Comparison of ENCODE assay signal across 13 cellular contexts in the genomic region with DNA sequence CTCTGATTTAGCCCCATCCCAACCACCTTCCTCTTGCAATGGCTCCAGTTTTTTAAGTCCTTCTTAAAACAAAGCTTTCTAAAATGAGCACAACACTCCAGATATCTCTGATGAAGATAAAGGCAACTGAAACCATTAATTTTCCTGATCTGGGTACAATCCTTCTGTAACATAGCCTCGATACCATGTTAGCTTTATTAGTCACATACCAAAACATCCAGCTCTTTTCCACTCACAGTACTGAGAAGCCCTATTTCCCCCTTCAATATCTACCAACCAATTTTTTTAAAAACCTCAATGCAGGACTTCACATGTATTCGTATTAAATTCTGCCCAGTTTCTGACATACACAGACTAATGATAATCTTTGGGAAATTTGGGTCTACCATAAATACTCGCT.
DNase-seq lines count a peak whose midpoint lies in the region; ATAC-seq and TF ChIP-seq lines count a peak whose summit lies in the region.
"Had no signal": no experiment of that assay in that cellular context is flagged by ENCODE, and none has a peak within 500 bp of the region (broad histone marks: within the 10 kb centered on the region; RNA-seq: fewer than 3 reads in every experiment).

No MANE protein-coding gene starts in this region.

- peak overlapping the region; percentile 17 for H3K4me3 Mint-ChIP-seq in MCF 10A (ENCODE audit: unreplicated experiment)
- peak overlapping the region; percentile 72 for H3K4me3 Mint-ChIP-seq in activated CD8-positive, alpha-beta T cell treated with anti-CD3 and anti-CD28 coated beads for 36 hours
- H3K4me3 Mint-ChIP-seq in stimulated activated naive CD8-positive, alpha-beta T cell treated with anti-CD3 and anti-CD28 coated beads, Interleukin-15, amount 100 ng/mL, for 72 hours: peak overlapping the region; percentile 77 to 86

- TF ChIP-seq CTCF in MCF 10A (IDR thresholded peaks at IDR 0.05; ENCODE audit: unreplicated experiment): no peak
- TF ChIP-seq CTCF in breast epithelium (IDR thresholded peaks at IDR 0.05): no peak
- no peak for TF ChIP-seq CTCF in activated CD8-positive, alpha-beta T cell treated with anti-CD3 and anti-CD28 coated beads for 36 hours (IDR thresholded peaks at IDR 0.05)
- TF ChIP-seq CTCF in fibroblast of pulmonary artery (IDR thresholded peaks at IDR 0.05; ENCODE audit: low read length, missing control alignments): no peak

- no peak for TF ChIP-seq POLR2A in breast epithelium (IDR thresholded peaks at IDR 0.05)

- CTCF ChIA-PET in MCF 10A (lab: Yijun Ruan, JAX): interaction anchor here (1.3 to 1.9 kb wide), 2 partner anchors 28 to 65 kb away, joined by 3 to 6 read pairs; no protein-coding TSS in a partner anchor
- CTCF ChIA-PET in activated CD8-positive, alpha-beta T cell treated with anti-CD3 and anti-CD28 coated beads for 36 hours (lab: Charles Lee): interaction anchor here (0.7 to 2.6 kb wide), 7 partner anchors 22 to 537 kb away, joined by 3 to 13 read pairs (median 4); no protein-coding TSS in a partner anchor

- no peaks in the 10 kb centered on the region for H3K27me3 ChIP-seq in breast epithelium
- H3K27me3 ChIP-seq: thyroid gland had no signal

- no peak overlapping the region for H3K27ac ChIP-seq in breast epithelium
- H3K27ac ChIP-seq: thyroid gland had no signal

- no TSS peak for BruUV-seq in MCF 10A (replicated peaks; lab: Mats Ljungman, UMichigan)

- no peak for ATAC-seq in activated CD8-positive, alpha-beta T cell treated with anti-CD3 and anti-CD28 coated beads for 36 hours
- no peak for ATAC-seq in stimulated activated naive CD8-positive, alpha-beta T cell treated with anti-CD3 and anti-CD28 coated beads, Interleukin-15, amount 100 ng/mL, for 72 hours
- no peak for ATAC-seq in HG03108 (IDR thresholded peaks at IDR 0.05; ENCODE audit: unreplicated experiment)

- intact Hi-C loops in MCF 10A (cut with micrococcal nuclease): no loop called here
- intact Hi-C loops in breast epithelium (cut with DNase I; ENCODE audit: low total_unique reads): no loop called here
- intact Hi-C loops in activated CD8-positive, alpha-beta T cell treated with anti-CD3 and anti-CD28 coated beads for 36 hours (cut with micrococcal nuclease): no loop called here

- H3K4me1 Mint-ChIP-seq in MCF 10A (ENCODE audit: insufficient read depth, unreplicated experiment): peaks cover 18% of the 10 kb centered on the region
- H3K4me1 Mint-ChIP-seq in activated CD8-positive, alpha-beta T cell treated with anti-CD3 and anti-CD28 coated beads for 36 hours (ENCODE audit: low read depth): peaks cover 59% of the 10 kb centered on the region
- peaks cover 61% of the 10 kb centered on the region for H3K4me1 Mint-ChIP-seq in stimulated activated naive CD8-positive, alpha-beta T cell treated with anti-CD3 and anti-CD28 coated beads, Interleukin-15, amount 100 ng/mL, for 72 hours

- no peak overlapping the region for H3K4me3 ChIP-seq in breast epithelium
- no peak overlapping the region for H3K4me3 ChIP-seq in fibroblast of pulmonary artery (replicated peaks; ENCODE audit: low read depth, low read length)
- H3K4me3 ChIP-seq: thyroid gland had no signal

- no peaks in the 10 kb centered on the region for H3K9me3 Mint-ChIP-seq in MCF 10A (ENCODE audit: unreplicated experiment)
- H3K9me3 Mint-ChIP-seq in activated CD8-positive, alpha-beta T cell treated with anti-CD3 and anti-CD28 coated beads for 36 hours: no peaks in the 10 kb centered on the region
- no peaks in the 10 kb centered on the region for H3K9me3 Mint-ChIP-seq in stimulated activated naive CD8-positive, alpha-beta T cell treated with anti-CD3 and anti-CD28 coated beads, Interleukin-15, amount 100 ng/mL, for 72 hours

- H3K36me3 ChIP-seq in breast epithelium: no peaks in the 10 kb centered on the region
- H3K36me3 ChIP-seq: thyroid gland had no signal

- peaks cover 0 to 5% of the 10 kb centered on the region in 2 donors for H3K4me1 ChIP-seq in breast epithelium

- no peaks in the 10 kb centered on the region for H3K36me3 Mint-ChIP-seq in MCF 10A (ENCODE audit: insufficient read depth, unreplicated experiment)
- peaks cover 2% of the 10 kb centered on the region for H3K36me3 Mint-ChIP-seq in activated CD8-positive, alpha-beta T cell treated with anti-CD3 and anti-CD28 coated beads for 36 hours (ENCODE audit: low read depth)

- DNase-seq in MCF 10A (ENCODE audit: unreplicated experiment) (no peak), breast epithelium (ENCODE audit: low spot score in 2 of 2) (no peak), fibroblast of pulmonary artery (ENCODE audit: low read depth) (peak; percentile 33), hypothalamus (lab: John Stamatoyannopoulos, UW) (no peak), NCI-H1105 treated with DMSO at 0.1 percent for 48 hours (lab: John Stamatoyannopoulos, UW) (no peak)
- no peak for DNase-seq in activated CD8-positive, alpha-beta T cell treated with anti-CD3 and anti-CD28 coated beads for 36 hours
- no peak for DNase-seq in stimulated activated naive CD8-positive, alpha-beta T cell treated with anti-CD3 and anti-CD28 coated beads, Interleukin-15, amount 100 ng/mL, for 72 hours
- DNase-seq: GF-D8, head of caudate nucleus, mesendoderm, NCI-H1930, thyroid gland had no signal

- H3K27me3 Mint-ChIP-seq in MCF 10A (ENCODE audit: insufficient read depth, unreplicated experiment): no peaks in the 10 kb centered on the region
- no peaks in the 10 kb centered on the region for H3K27me3 Mint-ChIP-seq in activated CD8-positive, alpha-beta T cell treated with anti-CD3 and anti-CD28 coated beads for 36 hours
- H3K27me3 Mint-ChIP-seq in stimulated activated naive CD8-positive, alpha-beta T cell treated with anti-CD3 and anti-CD28 coated beads, Interleukin-15, amount 100 ng/mL, for 72 hours: no peaks in the 10 kb centered on the region

- peak overlapping the region; percentile 40 for H3K27ac Mint-ChIP-seq in MCF 10A (ENCODE audit: low read depth, unreplicated experiment)
- H3K27ac Mint-ChIP-seq in activated CD8-positive, alpha-beta T cell treated with anti-CD3 and anti-CD28 coated beads for 36 hours: peak overlapping the region; percentile 97
- peak overlapping the region; percentile 96 to 99 for H3K27ac Mint-ChIP-seq in stimulated activated naive CD8-positive, alpha-beta T cell treated with anti-CD3 and anti-CD28 coated beads, Interleukin-15, amount 100 ng/mL, for 72 hours

- H3K9me3 ChIP-seq in breast epithelium: no peaks in the 10 kb centered on the region
- H3K9me3 ChIP-seq: thyroid gland had no signal

- POLR2A ChIA-PET in MCF 10A (lab: Yijun Ruan, JAX): interaction anchor here (0.8 to 1.3 kb wide), 6 partner anchors 8 to 147 kb away, joined by 3 to 4 read pairs (median 3); no protein-coding TSS in a partner anchor
- POLR2A ChIA-PET in activated CD8-positive, alpha-beta T cell treated with anti-CD3 and anti-CD28 coated beads for 36 hours (lab: Charles Lee): interaction anchor here (1.0 to 1.4 kb wide), 2 partner anchors 10 to 24 kb away, joined by 3 read pairs; no protein-coding TSS in a partner anchor

Comparison
In these comparisons a context has a peak if more than half of its experiments do, and no peak if none do; other contexts are left out.
1. H3K27ac Mint-ChIP-seq: peak in every context shown above with its lines; median percentile 98 in stimulated activated naive CD8-positive, alpha-beta T cell treated with anti-CD3 and anti-CD28 coated beads, Interleukin-15, amount 100 ng/mL, for 72 hours; 97 in activated CD8-positive, alpha-beta T cell treated with anti-CD3 and anti-CD28 coated beads for 36 hours; 40 in MCF 10A.
2. H3K4me3 Mint-ChIP-seq: peak in every context shown above with its lines; median percentile 82 in stimulated activated naive CD8-positive, alpha-beta T cell treated with anti-CD3 and anti-CD28 coated beads, Interleukin-15, amount 100 ng/mL, for 72 hours; 72 in activated CD8-positive, alpha-beta T cell treated with anti-CD3 and anti-CD28 coated beads for 36 hours; 17 in MCF 10A.